Comparison of ENCODE assay signal across 1 cellular context in genomic region chr2:157217409-157217808, GRCh38.
TF ChIP-seq lines count a peak whose summit lies in the region.

No MANE protein-coding gene starts in this region.

TF ChIP-seq in K562, 482 proteins besides CTCF, POLR2A, EP300 and RAD21 (continued from another document):
- TF ChIP-seq ZNF395 (CRISPR knock-in tag; IDR thresholded peaks at IDR 0.05) (no peak), CBFB (CRISPR knock-in tag; IDR thresholded peaks at IDR 0.05) (no peak), JUNB (CRISPR knock-in tag; conservative IDR thresholded peaks at IDR 0.05) (no peak), CTBP1 (IDR thresholded peaks at IDR 0.05; ENCODE audit: borderline replicate concordance) (no peak), ZMIZ1 (IDR thresholded peaks at IDR 0.05; ENCODE audit: low read depth in 2 of 2, low read length in 2 of 2) (no peak), IRF9 (tag; IDR thresholded peaks at IDR 0.05) (no peak)
